9 cellular contexts compared by ENCODE assay signal in the genomic region with DNA sequence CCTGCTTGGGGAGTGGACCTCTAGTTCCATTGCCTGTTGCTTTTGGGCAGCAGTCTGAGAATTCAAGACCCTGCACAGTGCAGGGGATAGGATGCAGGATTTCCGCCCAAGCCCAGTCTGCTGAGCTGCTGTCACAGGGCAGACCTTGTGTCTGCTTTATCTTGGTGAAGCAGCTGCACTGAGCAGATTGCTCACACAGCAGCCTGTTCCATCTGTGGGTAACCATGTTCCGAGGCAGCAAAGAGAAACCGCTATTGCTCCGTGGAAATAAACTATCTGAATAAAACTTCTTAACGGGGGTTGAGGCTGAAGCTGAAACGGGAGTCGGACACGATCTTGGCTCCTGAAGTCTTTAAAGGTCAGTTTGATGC.
DNase-seq lines count a peak whose midpoint lies in the region; ATAC-seq, FAIRE-seq and TF ChIP-seq lines count a peak whose summit lies in the region.
"Had no signal": no experiment of that assay in that cellular context is flagged by ENCODE, and none has a peak within 500 bp of the region (broad histone marks: within the 10 kb centered on the region; RNA-seq: fewer than 3 reads in every experiment).

No MANE protein-coding gene starts in this region.

- H3K4me1 ChIP-seq in aorta (ENCODE audit: control insufficient read depth in 1 of 2, insufficient read depth in 2 of 2, low read length in 2 of 2): peaks cover 0 to 4% of the 10 kb centered on the region in 2 donors
- peaks cover 11% of the 10 kb centered on the region for H3K4me1 ChIP-seq in foreskin keratinocyte

- H3K27me3 ChIP-seq in aorta (ENCODE audit: control insufficient read depth in 1 of 2, insufficient read depth in 2 of 2, low read length in 1 of 2): no peaks in the 10 kb centered on the region
- no peaks in the 10 kb centered on the region for H3K27me3 ChIP-seq in foreskin keratinocyte

- H3K4me3 Mint-ChIP-seq in activated CD8-positive, alpha-beta T cell treated with anti-CD3 and anti-CD28 coated beads, Interleukin-2, amount 10 ng/mL, durations not matched to agents 7 days and 5 days: peak overlapping the region; percentile 82

- H3K9me3 ChIP-seq in aorta (ENCODE audit: control insufficient read depth, low read length): no peaks in the 10 kb centered on the region

- no peak for TF ChIP-seq CTCF in foreskin keratinocyte (conservative IDR thresholded peaks at IDR 0.05)

- H3K9me3 Mint-ChIP-seq in activated CD8-positive, alpha-beta T cell treated with anti-CD3 and anti-CD28 coated beads, Interleukin-2, amount 10 ng/mL, durations not matched to agents 7 days and 5 days (ENCODE audit: insufficient read depth): no peaks in the 10 kb centered on the region

- intact Hi-C loops in aorta (cut with DNase I): no loop called here

- no peaks in the 10 kb centered on the region for H3K36me3 ChIP-seq in aorta (ENCODE audit: control insufficient read depth in 1 of 2, insufficient read depth in 2 of 2, low read length in 1 of 2)

- H3K4me1 Mint-ChIP-seq in activated CD8-positive, alpha-beta T cell treated with anti-CD3 and anti-CD28 coated beads, Interleukin-2, amount 10 ng/mL, durations not matched to agents 7 days and 5 days (ENCODE audit: low read depth): peaks cover 66% of the 10 kb centered on the region

- CTCF ChIA-PET in activated CD8-positive, alpha-beta T cell treated with anti-CD3 and anti-CD28 coated beads, Interleukin-2, amount 10 ng/mL, durations not matched to agents 7 days and 5 days (lab: Charles Lee): interaction anchor here (0.7 to 5.4 kb wide), 12 partner anchors 16 to 267 kb away, joined by 3 to 55 read pairs (median 10); no protein-coding TSS in a partner anchor

- POLR2A ChIA-PET in activated CD8-positive, alpha-beta T cell treated with anti-CD3 and anti-CD28 coated beads, Interleukin-2, amount 10 ng/mL, durations not matched to agents 7 days and 5 days (lab: Charles Lee): interaction anchor here (0.7 to 3.5 kb wide), 15 partner anchors 9 to 265 kb away, joined by 3 to 40 read pairs (median 4); partner anchors contain the start of gene AKAP13

- peak; percentile 48 for ATAC-seq in HG03460 (IDR thresholded peaks at IDR 0.05; ENCODE audit: unreplicated experiment)
- ATAC-seq in activated CD8-positive, alpha-beta T cell treated with anti-CD3 and anti-CD28 coated beads, Interleukin-2, amount 10 ng/mL, durations not matched to agents 7 days and 5 days: peak; percentile 90
- peak; percentile 57 for ATAC-seq in esophagus mucosa
- ATAC-seq in aorta (ENCODE audit: low FRiP score): peak; percentile 76
- ATAC-seq in foreskin keratinocyte: no peak

- H3K36me3 Mint-ChIP-seq in activated CD8-positive, alpha-beta T cell treated with anti-CD3 and anti-CD28 coated beads, Interleukin-2, amount 10 ng/mL, durations not matched to agents 7 days and 5 days (ENCODE audit: low read depth): peaks cover 47% of the 10 kb centered on the region

- no peaks in the 10 kb centered on the region for H3K27me3 Mint-ChIP-seq in activated CD8-positive, alpha-beta T cell treated with anti-CD3 and anti-CD28 coated beads, Interleukin-2, amount 10 ng/mL, durations not matched to agents 7 days and 5 days (ENCODE audit: low read depth)

- peak; percentile 82 for FAIRE-seq in GM19239 (lab: Jason Lieb, UNC)
- FAIRE-seq: TTC549 had no signal

- WGBS in aorta, 2 donors: 52 to 67% methylated on average over 8 of the region's 8 CpGs

- H3K4me3 ChIP-seq in aorta (ENCODE audit: low read length in 2 of 2): peak overlapping the region in 1 of 2 donors; percentile 19

- H3K27ac Mint-ChIP-seq in activated CD8-positive, alpha-beta T cell treated with anti-CD3 and anti-CD28 coated beads, Interleukin-2, amount 10 ng/mL, durations not matched to agents 7 days and 5 days: peak overlapping the region; percentile 95

- DNase-seq in GM19239 (ENCODE audit: insufficient read length, low spot score) (peak; percentile 29), pons (ENCODE audit: low spot score) (peak; percentile 64), aorta (peak in 1 of 2 donors; percentile 79), kidney tubule cell (ENCODE audit: low spot score) (no peak), foreskin keratinocyte (no peak)
- DNase-seq in activated CD8-positive, alpha-beta T cell treated with anti-CD3 and anti-CD28 coated beads, Interleukin-2, amount 10 ng/mL, durations not matched to agents 7 days and 5 days: peak; percentile 82

- H3K27ac ChIP-seq in aorta (ENCODE audit: low read depth in 1 of 2, low read length in 2 of 2) (peak overlapping the region; percentile 7 to 38), foreskin keratinocyte (no peak overlapping the region)

Comparison
In these comparisons a context has a peak if more than half of its experiments do, and no peak if none do; other contexts are left out.
1. DNase-seq: peak in GM19239 (single experiment), activated CD8-positive, alpha-beta T cell treated with anti-CD3 and anti-CD28 coated beads, Interleukin-2, amount 10 ng/mL, durations not matched to agents 7 days and 5 days (single experiment) and pons (single experiment); none in kidney tubule cell (single experiment) and foreskin keratinocyte (0 of 2).